1 cellular context compared by ENCODE assay signal in genomic region chr21:42427809-42428419, GRCh38.
A peak's percentile ranks its signal among the peaks of the same experiment; 100 is the strongest.
TF ChIP-seq lines count a peak whose summit lies in the region.

No MANE protein-coding gene starts in this region.

TF ChIP-seq in K562, 482 proteins besides CTCF, POLR2A, EP300 and RAD21:
- TF ChIP-seq TRIM24 (IDR thresholded peaks at IDR 0.05) (peak; percentile 23 to 27; a peak in 2 of 4 replicates), CEBPG (CRISPR knock-in tag; IDR thresholded peaks at IDR 0.05) (peak; percentile 67), CEBPG (tag; conservative IDR thresholded peaks at IDR 0.05 in 1 of 2, IDR thresholded peaks at IDR 0.05 in 1 of 2) (peak; percentile 84 to 94), ZNF655 (CRISPR knock-in tag; IDR thresholded peaks at IDR 0.05) (no peak), CBX2 (IDR thresholded peaks at IDR 0.05; ENCODE audit: insufficient read depth, low read length, poor library complexity, severe bottlenecking) (no peak), ATF3 (IDR thresholded peaks at IDR 0.05) (peak; percentile 71), ATF3 (CRISPR knock-in tag; conservative IDR thresholded peaks at IDR 0.05) (no peak), NCOA4 (IDR thresholded peaks at IDR 0.05; ENCODE audit: partially characterized antibody) (no peak), NR2C2 (CRISPR knock-in tag; IDR thresholded peaks at IDR 0.05) (no peak), NR2C2 (tag; IDR thresholded peaks at IDR 0.05) (peak; percentile 41; the same call in 1 of the 2 replicates), PCBP1 (IDR thresholded peaks at IDR 0.05; ENCODE audit: low read depth, low read length, poor library complexity, severe bottlenecking) (no peak), SOX6 (IDR thresholded peaks at IDR 0.05) (no peak), CEBPB (tag; IDR thresholded peaks at IDR 0.05) (peak; percentile 66; the same call in 1 of the 2 replicates), POU5F1 (IDR thresholded peaks at IDR 0.05; ENCODE audit: borderline replicate concordance, low read depth, low read length, partially characterized antibody) (no peak)
- TF ChIP-seq, protein P1, sequence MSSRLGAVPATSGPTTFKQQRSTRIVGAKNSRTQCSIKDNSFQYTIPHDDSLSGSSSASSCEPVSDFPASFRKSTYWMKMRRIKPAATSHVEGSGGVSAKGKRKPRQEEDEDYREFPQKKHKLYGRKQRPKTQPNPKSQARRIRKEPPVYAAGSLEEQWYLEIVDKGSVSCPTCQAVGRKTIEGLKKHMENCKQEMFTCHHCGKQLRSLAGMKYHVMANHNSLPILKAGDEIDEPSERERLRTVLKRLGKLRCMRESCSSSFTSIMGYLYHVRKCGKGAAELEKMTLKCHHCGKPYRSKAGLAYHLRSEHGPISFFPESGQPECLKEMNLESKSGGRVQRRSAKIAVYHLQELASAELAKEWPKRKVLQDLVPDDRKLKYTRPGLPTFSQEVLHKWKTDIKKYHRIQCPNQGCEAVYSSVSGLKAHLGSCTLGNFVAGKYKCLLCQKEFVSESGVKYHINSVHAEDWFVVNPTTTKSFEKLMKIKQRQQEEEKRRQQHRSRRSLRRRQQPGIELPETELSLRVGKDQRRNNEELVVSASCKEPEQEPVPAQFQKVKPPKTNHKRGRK (tag; IDR thresholded peaks at IDR 0.05), result no peak
TF ChIP-seq in K562: peak in this region for 5.
